Comparison of ENCODE assay signal across 18 cellular contexts in the genomic region with DNA sequence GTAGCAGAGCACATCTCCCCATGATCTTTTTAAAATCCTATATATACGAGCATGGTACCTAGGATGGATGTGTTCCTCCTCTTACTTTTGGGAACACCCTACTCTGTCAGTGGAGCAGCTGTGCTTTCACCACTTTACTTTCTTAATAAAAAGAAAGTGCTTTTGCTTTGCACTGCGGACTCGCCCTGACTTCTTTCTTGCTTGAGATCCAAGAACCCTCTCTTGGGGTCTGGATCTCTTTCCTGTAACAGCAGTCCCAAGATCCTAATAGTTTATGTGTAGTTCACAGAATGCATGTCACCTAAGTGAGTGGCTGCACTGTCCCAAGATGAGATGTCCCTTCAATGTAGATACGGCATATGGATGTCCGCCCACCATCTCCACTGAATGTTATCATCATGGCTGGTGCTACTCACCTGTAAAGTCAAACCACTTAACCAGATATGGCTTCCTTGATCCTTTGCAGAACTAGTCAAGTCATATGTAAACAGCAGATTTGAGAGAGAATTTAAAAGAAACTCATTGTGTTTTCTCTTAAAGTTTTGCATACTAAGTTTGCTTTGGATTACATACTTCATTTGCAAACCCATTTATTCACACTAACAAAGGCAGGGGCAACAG. TPM values are rescaled to one million over a fixed set of nuclear protein-coding genes. Genes with fewer than 3 reads are reported as not detected.
DNase-seq lines count a peak whose midpoint lies in the region; ATAC-seq lines count a peak whose summit lies in the region.
"Had no signal": no experiment of that assay in that cellular context is flagged by ENCODE, and none has a peak within 500 bp of the region (broad histone marks: within the 10 kb centered on the region; RNA-seq: fewer than 3 reads in every experiment).

No MANE protein-coding gene starts in this region.

- H3K27me3 ChIP-seq in HUES64 (ENCODE audit: insufficient read depth, low read length) (no peaks in the 10 kb centered on the region), muscle layer of duodenum (ENCODE audit: low read depth, low read length) (no peaks in the 10 kb centered on the region)
- H3K27me3 ChIP-seq: left lung had no signal

- H3K4me1 ChIP-seq in HUES64 (ENCODE audit: insufficient read depth, low read length) (peaks cover 39% of the 10 kb centered on the region), muscle layer of duodenum (ENCODE audit: control insufficient read depth in 1 of 2, insufficient read depth in 2 of 2, low read length in 2 of 2) (peaks cover 0 to 29% of the 10 kb centered on the region in 2 donors)

- WGBS in HUES64, result 86% methylated on average over 5 of the region's 5 CpGs

- H3K9ac ChIP-seq in HUES64 (ENCODE audit: low read depth, low read length), result no peak overlapping the region

- H3K36me3 ChIP-seq in HUES64 (ENCODE audit: insufficient read depth, low read length), result no peaks in the 10 kb centered on the region
- H3K36me3 ChIP-seq in muscle layer of duodenum (ENCODE audit: control insufficient read depth in 1 of 2, insufficient read depth in 2 of 2, low read length in 2 of 2), result no peaks in the 10 kb centered on the region
- H3K36me3 ChIP-seq: left lung had no signal

- ATAC-seq in GM21529 (IDR thresholded peaks at IDR 0.05; ENCODE audit: unreplicated experiment) (no peak), GM18870 (IDR thresholded peaks at IDR 0.05; ENCODE audit: unreplicated experiment) (no peak)
- ATAC-seq: effector memory CD8-positive, alpha-beta T cell; naive thymus-derived CD8-positive, alpha-beta T cell had no signal

- peak overlapping the region; percentile 71; the same call in 1 of the 2 replicates for H3K27ac ChIP-seq in HUES64 (ENCODE audit: low read depth, low read length)
- peak overlapping the region; percentile 97 for H3K27ac ChIP-seq in cingulate gyrus (ENCODE audit: low read depth, low read length)
- peak overlapping the region; percentile 6 for H3K27ac ChIP-seq in muscle layer of duodenum (ENCODE audit: low read length)
- H3K27ac ChIP-seq in temporal lobe (ENCODE audit: low read depth, low read length), result peak overlapping the region; percentile 91

- no peak for DNase-seq in activated CD8-positive, alpha-beta memory T cell treated with anti-CD3 and anti-CD28 coated beads, Interleukin-2, amount 50 U/mL, for 48 hours
- DNase-seq in NCI-H1092 treated with DMSO at 0.1 percent for 48 hours (lab: John Stamatoyannopoulos, UW), result no peak
- DNase-seq: activated CD4-positive, alpha-beta memory T cell treated with anti-CD3 and anti-CD28 coated beads, Interleukin-2, amount 10 ng/mL, durations not matched to agents 7 days and 5 days; COR-L47; effector memory CD8-positive, alpha-beta T cell; left lung; MM.1S; naive thymus-derived CD8-positive, alpha-beta T cell; NCI-H187 treated with DMSO at 0.1 percent for 48 hours; NCI-H446; SW 1271 had no signal

- H3K4me3 ChIP-seq in HUES64 (ENCODE audit: low read length), result no peak overlapping the region
- H3K4me3 ChIP-seq in muscle layer of duodenum (ENCODE audit: low read depth in 1 of 2, low read length in 2 of 2), result no peak overlapping the region
- H3K4me3 ChIP-seq: left lung had no signal

- H3K9me3 ChIP-seq in HUES64 (ENCODE audit: insufficient read depth, low read depth, low read length), result no peaks in the 10 kb centered on the region
- no peaks in the 10 kb centered on the region for H3K9me3 ChIP-seq in muscle layer of duodenum (ENCODE audit: control insufficient read depth in 1 of 2, low read length in 2 of 2)
- H3K9me3 ChIP-seq: left lung had no signal

RNA-seq across cellular contexts. Expression of a gene that starts 1.9 kb away (rescaled TPM):
- 0.40 TPM for polyA plus RNA-seq in HUES64 (2013, experiment 1 of 2)
- polyA plus RNA-seq in HUES64 (2013, experiment 2 of 2), result 0.57 TPM
- total RNA-seq in temporal lobe, result 6.1 TPM
- total RNA-seq: activated CD4-positive, alpha-beta memory T cell treated with anti-CD3 and anti-CD28 coated beads, Interleukin-2, amount 10 ng/mL, durations not matched to agents 7 days and 5 days; naive thymus-derived CD8-positive, alpha-beta T cell; pulmonary artery endothelial cell had no signal
- polyA plus RNA-seq: naive thymus-derived CD8-positive, alpha-beta T cell had no signal

Comparison
In these comparisons a context has a peak if more than half of its experiments do, and no peak if none do; other contexts are left out.
1. H3K27ac ChIP-seq: peak in every context shown above with its lines; median percentile 97 in cingulate gyrus; 91 in temporal lobe; 71 in HUES64; 6 in muscle layer of duodenum.